Comparison of ENCODE assay signal across 1 cellular context in genomic region chr2:38665854-38666577, GRCh38.
TF ChIP-seq lines count a peak whose summit lies in the region.

TSS of gene GALM (plus strand) at chr2:38666114. CDS start at chr2:38666162, 48 bp downstream.

TF ChIP-seq in HepG2, 621 proteins besides CTCF, POLR2A, EP300 and RAD21 (continued from another document and continues in another):
- TF ChIP-seq, protein P1, sequence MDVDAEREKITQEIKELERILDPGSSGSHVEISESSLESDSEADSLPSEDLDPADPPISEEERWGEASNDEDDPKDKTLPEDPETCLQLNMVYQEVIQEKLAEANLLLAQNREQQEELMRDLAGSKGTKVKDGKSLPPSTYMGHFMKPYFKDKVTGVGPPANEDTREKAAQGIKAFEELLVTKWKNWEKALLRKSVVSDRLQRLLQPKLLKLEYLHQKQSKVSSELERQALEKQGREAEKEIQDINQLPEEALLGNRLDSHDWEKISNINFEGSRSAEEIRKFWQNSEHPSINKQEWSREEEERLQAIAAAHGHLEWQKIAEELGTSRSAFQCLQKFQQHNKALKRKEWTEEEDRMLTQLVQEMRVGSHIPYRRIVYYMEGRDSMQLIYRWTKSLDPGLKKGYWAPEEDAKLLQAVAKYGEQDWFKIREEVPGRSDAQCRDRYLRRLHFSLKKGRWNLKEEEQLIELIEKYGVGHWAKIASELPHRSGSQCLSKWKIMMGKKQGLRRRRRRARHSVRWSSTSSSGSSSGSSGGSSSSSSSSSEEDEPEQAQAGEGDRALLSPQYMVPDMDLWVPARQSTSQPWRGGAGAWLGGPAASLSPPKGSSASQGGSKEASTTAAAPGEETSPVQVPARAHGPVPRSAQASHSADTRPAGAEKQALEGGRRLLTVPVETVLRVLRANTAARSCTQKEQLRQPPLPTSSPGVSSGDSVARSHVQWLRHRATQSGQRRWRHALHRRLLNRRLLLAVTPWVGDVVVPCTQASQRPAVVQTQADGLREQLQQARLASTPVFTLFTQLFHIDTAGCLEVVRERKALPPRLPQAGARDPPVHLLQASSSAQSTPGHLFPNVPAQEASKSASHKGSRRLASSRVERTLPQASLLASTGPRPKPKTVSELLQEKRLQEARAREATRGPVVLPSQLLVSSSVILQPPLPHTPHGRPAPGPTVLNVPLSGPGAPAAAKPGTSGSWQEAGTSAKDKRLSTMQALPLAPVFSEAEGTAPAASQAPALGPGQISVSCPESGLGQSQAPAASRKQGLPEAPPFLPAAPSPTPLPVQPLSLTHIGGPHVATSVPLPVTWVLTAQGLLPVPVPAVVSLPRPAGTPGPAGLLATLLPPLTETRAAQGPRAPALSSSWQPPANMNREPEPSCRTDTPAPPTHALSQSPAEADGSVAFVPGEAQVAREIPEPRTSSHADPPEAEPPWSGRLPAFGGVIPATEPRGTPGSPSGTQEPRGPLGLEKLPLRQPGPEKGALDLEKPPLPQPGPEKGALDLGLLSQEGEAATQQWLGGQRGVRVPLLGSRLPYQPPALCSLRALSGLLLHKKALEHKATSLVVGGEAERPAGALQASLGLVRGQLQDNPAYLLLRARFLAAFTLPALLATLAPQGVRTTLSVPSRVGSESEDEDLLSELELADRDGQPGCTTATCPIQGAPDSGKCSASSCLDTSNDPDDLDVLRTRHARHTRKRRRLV (CRISPR knock-in tag; IDR thresholded peaks at IDR 0.05), result peak; percentile 81; the same call in 1 of the 2 replicates
- TF ChIP-seq HINFP (CRISPR knock-in tag; IDR thresholded peaks at IDR 0.05; ENCODE audit: low read depth) (peak; percentile 80), GABPA (IDR thresholded peaks at IDR 0.05; ENCODE audit: low read depth, low read length) (peak; percentile 30; the same call in 1 of the 2 replicates), GABPA (CRISPR knock-in tag; IDR thresholded peaks at IDR 0.05; ENCODE audit: low read depth) (peak; percentile 88), PHF5A (CRISPR knock-in tag; IDR thresholded peaks at IDR 0.05; ENCODE audit: low read depth, unreplicated experiment) (peak; percentile 91), ATF6 (CRISPR knock-in tag; conservative IDR thresholded peaks at IDR 0.05) (no peak; the same call in 1 of the 2 replicates), ZNF510 (CRISPR knock-in tag; IDR thresholded peaks at IDR 0.05; ENCODE audit: low read depth) (peak; percentile 94; the same call in 1 of the 2 replicates), ZNF225 (CRISPR knock-in tag; IDR thresholded peaks at IDR 0.05) (peak; percentile 97; the same call in 1 of the 2 replicates), DPF2 (CRISPR knock-in tag; IDR thresholded peaks at IDR 0.05; ENCODE audit: borderline replicate concordance, low read depth) (no peak; the same call in 1 of the 2 replicates), NFYC (CRISPR knock-in tag; IDR thresholded peaks at IDR 0.05) (peak; percentile 61), ZNF766 (CRISPR knock-in tag; IDR thresholded peaks at IDR 0.05; ENCODE audit: borderline replicate concordance) (peak; percentile 21; the same call in 1 of the 2 replicates), MXD1 (CRISPR knock-in tag; IDR thresholded peaks at IDR 0.05) (peak; percentile 84), ZNF770 (CRISPR knock-in tag; IDR thresholded peaks at IDR 0.05) (peak; percentile 71), CENPX (CRISPR knock-in tag; IDR thresholded peaks at IDR 0.05) (no peak), SPEN (CRISPR knock-in tag; IDR thresholded peaks at IDR 0.05; ENCODE audit: low read depth) (0 out of 2 replicates have a peak, but pooled peaks have one; percentile 31), NR2F1 (CRISPR knock-in tag; IDR thresholded peaks at IDR 0.05) (peak in 1 of 2 experiments; percentile 5; a peak in 1 of 4 replicates), AGO2 (optimal IDR thresholded peaks at IDR 0.05; ENCODE audit: low read depth, low read length) (peak; percentile 57), CENPBD1 (CRISPR knock-in tag; IDR thresholded peaks at IDR 0.05; ENCODE audit: borderline replicate concordance, low read depth) (0 out of 2 replicates have a peak, but pooled peaks have one; percentile 56), ZSCAN31 (CRISPR knock-in tag; IDR thresholded peaks at IDR 0.05; ENCODE audit: low read depth) (peak; percentile 37; the same call in 1 of the 2 replicates), TRIM24 (CRISPR knock-in tag; IDR thresholded peaks at IDR 0.05) (no peak), LCORL (IDR thresholded peaks at IDR 0.05) (peak; percentile 83), LCORL (CRISPR knock-in tag; IDR thresholded peaks at IDR 0.05) (peak; percentile 54; the same call in 1 of the 2 replicates), RARA (CRISPR knock-in tag; IDR thresholded peaks at IDR 0.05) (peak; percentile 30; the same call in 1 of the 2 replicates), MTERF4 (CRISPR knock-in tag; IDR thresholded peaks at IDR 0.05) (peak; percentile 96; the same call in 1 of the 2 replicates), U2AF2 (IDR thresholded peaks at IDR 0.05; ENCODE audit: low read depth, low read length) (no peak), ELF4 (CRISPR knock-in tag; IDR thresholded peaks at IDR 0.05; ENCODE audit: borderline replicate concordance) (0 out of 2 replicates have a peak, but pooled peaks have one; percentile 20), MLXIP (CRISPR knock-in tag; IDR thresholded peaks at IDR 0.05; ENCODE audit: borderline replicate concordance) (no peak), THYN1 (CRISPR knock-in tag; IDR thresholded peaks at IDR 0.05; ENCODE audit: borderline replicate concordance, low read depth) (no peak), FOXO1 (CRISPR knock-in tag; IDR thresholded peaks at IDR 0.05) (no peak), ZNF616 (CRISPR knock-in tag; IDR thresholded peaks at IDR 0.05; ENCODE audit: low read depth) (no peak), SMARCC2 (IDR thresholded peaks at IDR 0.05) (no peak), ZMAT3 (CRISPR knock-in tag; conservative IDR thresholded peaks at IDR 0.05) (peak; percentile 71; the same call in 1 of the 2 replicates), ZSCAN30 (CRISPR knock-in tag; IDR thresholded peaks at IDR 0.05) (peak; percentile 94; the same call in 1 of the 2 replicates), MYC (CRISPR knock-in tag; IDR thresholded peaks at IDR 0.05; ENCODE audit: borderline replicate concordance) (peak; percentile 79), ZNF776 (CRISPR knock-in tag; IDR thresholded peaks at IDR 0.05) (peak; percentile 27; the same call in 1 of the 2 replicates), ZNF691 (CRISPR knock-in tag; IDR thresholded peaks at IDR 0.05; ENCODE audit: borderline replicate concordance, low read depth) (peak; percentile 19; the same call in 1 of the 2 replicates), KLF6 (CRISPR knock-in tag; IDR thresholded peaks at IDR 0.05) (peak; percentile 68), NR2F2 (IDR thresholded peaks at IDR 0.05; ENCODE audit: borderline replicate concordance, low read depth) (peak; percentile 54; the same call in 1 of the 2 replicates), ZNF615 (CRISPR knock-in tag; IDR thresholded peaks at IDR 0.05; ENCODE audit: borderline replicate concordance) (peak; percentile 96)
